In genomic region chr5:88803309-88803708, GRCh38 we compare ENCODE assay signal across 22 cellular contexts.
"Had no signal": no experiment of that assay in that cellular context is flagged by ENCODE, and none has a peak within 500 bp of the region (broad histone marks: within the 10 kb centered on the region; RNA-seq: fewer than 3 reads in every experiment).

No MANE protein-coding gene starts in this region.

- DNase-seq: KBM-7, MV-4-11, NCI-H1048, NCI-H1105, NCI-H1417, NCI-H1436 treated with DMSO at 0.1 percent for 48 hours, NCI-H1694, NCI-H187 treated with DMSO at 0.1 percent for 48 hours, NCI-H2029 treated with DMSO at 0.1 percent for 48 hours, NCI-H2171, NCI-H226, NCI-H446, NCI-H510A, NCI-H524 treated with DMSO at 0.1 percent for 48 hours, NCI-H69, NCI-H774, Right ventricle myocardium superior, RPMI8226, SIG-M5 had no signal

- H3K27me3 ChIP-seq: SJSA1 had no signal

- H3K4me1 ChIP-seq: SJSA1 had no signal

- H3K4me3 ChIP-seq: SJSA1, SK-N-MC had no signal

- H3K27ac ChIP-seq: HL-60, SJSA1, SK-N-MC had no signal

- H3K9me3 ChIP-seq: SJSA1 had no signal
